ENCODE assay signal across 1 cellular context in the genomic region with DNA sequence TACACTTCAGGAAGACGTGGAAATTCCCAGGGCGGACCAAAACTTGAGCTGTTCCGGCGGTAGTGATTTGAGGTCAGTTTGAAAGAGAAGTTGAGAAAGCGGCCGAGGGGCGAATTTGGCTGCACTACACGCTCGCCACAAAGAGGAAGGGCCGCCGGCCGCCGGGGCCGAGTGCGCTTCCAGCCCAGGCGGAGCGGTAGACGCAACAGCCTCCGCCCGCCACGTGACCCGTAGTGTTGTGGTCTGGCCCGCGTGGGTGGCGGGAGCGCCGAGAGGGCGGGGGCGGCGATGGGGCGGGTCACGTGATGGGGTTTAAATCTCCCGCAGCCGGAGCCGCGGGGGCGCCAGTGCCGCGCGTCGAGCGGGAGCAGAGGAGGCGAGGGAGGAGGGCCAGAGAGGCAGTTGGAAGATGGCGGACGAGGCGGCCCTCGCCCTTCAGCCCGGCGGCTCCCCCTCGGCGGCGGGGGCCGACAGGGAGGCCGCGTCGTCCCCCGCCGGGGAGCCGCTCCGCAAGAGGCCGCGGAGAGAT.
TF ChIP-seq lines count a peak whose summit lies in the region.

A gene (plus strand): TSS at position 344 of the 529 bp plus-strand sequence. CDS start 66 bp downstream, at position 410.

TF ChIP-seq in K562, 482 proteins besides CTCF, POLR2A, EP300 and RAD21 (continued from another document and continues in another):
- TF ChIP-seq, protein P1, sequence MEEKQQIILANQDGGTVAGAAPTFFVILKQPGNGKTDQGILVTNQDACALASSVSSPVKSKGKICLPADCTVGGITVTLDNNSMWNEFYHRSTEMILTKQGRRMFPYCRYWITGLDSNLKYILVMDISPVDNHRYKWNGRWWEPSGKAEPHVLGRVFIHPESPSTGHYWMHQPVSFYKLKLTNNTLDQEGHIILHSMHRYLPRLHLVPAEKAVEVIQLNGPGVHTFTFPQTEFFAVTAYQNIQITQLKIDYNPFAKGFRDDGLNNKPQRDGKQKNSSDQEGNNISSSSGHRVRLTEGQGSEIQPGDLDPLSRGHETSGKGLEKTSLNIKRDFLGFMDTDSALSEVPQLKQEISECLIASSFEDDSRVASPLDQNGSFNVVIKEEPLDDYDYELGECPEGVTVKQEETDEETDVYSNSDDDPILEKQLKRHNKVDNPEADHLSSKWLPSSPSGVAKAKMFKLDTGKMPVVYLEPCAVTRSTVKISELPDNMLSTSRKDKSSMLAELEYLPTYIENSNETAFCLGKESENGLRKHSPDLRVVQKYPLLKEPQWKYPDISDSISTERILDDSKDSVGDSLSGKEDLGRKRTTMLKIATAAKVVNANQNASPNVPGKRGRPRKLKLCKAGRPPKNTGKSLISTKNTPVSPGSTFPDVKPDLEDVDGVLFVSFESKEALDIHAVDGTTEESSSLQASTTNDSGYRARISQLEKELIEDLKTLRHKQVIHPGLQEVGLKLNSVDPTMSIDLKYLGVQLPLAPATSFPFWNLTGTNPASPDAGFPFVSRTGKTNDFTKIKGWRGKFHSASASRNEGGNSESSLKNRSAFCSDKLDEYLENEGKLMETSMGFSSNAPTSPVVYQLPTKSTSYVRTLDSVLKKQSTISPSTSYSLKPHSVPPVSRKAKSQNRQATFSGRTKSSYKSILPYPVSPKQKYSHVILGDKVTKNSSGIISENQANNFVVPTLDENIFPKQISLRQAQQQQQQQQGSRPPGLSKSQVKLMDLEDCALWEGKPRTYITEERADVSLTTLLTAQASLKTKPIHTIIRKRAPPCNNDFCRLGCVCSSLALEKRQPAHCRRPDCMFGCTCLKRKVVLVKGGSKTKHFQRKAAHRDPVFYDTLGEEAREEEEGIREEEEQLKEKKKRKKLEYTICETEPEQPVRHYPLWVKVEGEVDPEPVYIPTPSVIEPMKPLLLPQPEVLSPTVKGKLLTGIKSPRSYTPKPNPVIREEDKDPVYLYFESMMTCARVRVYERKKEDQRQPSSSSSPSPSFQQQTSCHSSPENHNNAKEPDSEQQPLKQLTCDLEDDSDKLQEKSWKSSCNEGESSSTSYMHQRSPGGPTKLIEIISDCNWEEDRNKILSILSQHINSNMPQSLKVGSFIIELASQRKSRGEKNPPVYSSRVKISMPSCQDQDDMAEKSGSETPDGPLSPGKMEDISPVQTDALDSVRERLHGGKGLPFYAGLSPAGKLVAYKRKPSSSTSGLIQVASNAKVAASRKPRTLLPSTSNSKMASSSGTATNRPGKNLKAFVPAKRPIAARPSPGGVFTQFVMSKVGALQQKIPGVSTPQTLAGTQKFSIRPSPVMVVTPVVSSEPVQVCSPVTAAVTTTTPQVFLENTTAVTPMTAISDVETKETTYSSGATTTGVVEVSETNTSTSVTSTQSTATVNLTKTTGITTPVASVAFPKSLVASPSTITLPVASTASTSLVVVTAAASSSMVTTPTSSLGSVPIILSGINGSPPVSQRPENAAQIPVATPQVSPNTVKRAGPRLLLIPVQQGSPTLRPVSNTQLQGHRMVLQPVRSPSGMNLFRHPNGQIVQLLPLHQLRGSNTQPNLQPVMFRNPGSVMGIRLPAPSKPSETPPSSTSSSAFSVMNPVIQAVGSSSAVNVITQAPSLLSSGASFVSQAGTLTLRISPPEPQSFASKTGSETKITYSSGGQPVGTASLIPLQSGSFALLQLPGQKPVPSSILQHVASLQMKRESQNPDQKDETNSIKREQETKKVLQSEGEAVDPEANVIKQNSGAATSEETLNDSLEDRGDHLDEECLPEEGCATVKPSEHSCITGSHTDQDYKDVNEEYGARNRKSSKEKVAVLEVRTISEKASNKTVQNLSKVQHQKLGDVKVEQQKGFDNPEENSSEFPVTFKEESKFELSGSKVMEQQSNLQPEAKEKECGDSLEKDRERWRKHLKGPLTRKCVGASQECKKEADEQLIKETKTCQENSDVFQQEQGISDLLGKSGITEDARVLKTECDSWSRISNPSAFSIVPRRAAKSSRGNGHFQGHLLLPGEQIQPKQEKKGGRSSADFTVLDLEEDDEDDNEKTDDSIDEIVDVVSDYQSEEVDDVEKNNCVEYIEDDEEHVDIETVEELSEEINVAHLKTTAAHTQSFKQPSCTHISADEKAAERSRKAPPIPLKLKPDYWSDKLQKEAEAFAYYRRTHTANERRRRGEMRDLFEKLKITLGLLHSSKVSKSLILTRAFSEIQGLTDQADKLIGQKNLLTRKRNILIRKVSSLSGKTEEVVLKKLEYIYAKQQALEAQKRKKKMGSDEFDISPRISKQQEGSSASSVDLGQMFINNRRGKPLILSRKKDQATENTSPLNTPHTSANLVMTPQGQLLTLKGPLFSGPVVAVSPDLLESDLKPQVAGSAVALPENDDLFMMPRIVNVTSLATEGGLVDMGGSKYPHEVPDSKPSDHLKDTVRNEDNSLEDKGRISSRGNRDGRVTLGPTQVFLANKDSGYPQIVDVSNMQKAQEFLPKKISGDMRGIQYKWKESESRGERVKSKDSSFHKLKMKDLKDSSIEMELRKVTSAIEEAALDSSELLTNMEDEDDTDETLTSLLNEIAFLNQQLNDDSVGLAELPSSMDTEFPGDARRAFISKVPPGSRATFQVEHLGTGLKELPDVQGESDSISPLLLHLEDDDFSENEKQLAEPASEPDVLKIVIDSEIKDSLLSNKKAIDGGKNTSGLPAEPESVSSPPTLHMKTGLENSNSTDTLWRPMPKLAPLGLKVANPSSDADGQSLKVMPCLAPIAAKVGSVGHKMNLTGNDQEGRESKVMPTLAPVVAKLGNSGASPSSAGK (IDR thresholded peaks at IDR 0.05) = peak; percentile 93
- TF ChIP-seq POLR3A (IDR thresholded peaks at IDR 0.05; ENCODE audit: borderline replicate concordance, extremely low read depth, insufficient read depth, insufficient read length) (no peak), PURB (CRISPR knock-in tag; IDR thresholded peaks at IDR 0.05; ENCODE audit: low read depth) (no peak), GTF2A2 (tag; IDR thresholded peaks at IDR 0.05) (peak; percentile 63; the same call in 1 of the 2 replicates), YY1 (IDR thresholded peaks at IDR 0.05; ENCODE audit: borderline replicate concordance in 1 of 3, control insufficient read depth in 1 of 3, extremely low read depth in 1 of 3, insufficient read depth in 3 of 3, insufficient read length in 1 of 3, insufficient replicate concordance in 2 of 3, low read depth in 1 of 3, low read length in 2 of 3) (peak; percentile 68 to 94 (median 92)), CREBBP (IDR thresholded peaks at IDR 0.05; ENCODE audit: low read depth, low read length) (no peak), ZNF133 (CRISPR knock-in tag; IDR thresholded peaks at IDR 0.05) (no peak), PYGO2 (tag; IDR thresholded peaks at IDR 0.05) (no peak), TEAD1 (CRISPR knock-in tag; IDR thresholded peaks at IDR 0.05) (peak in 1 of 2 experiments; percentile 9; a peak in 1 of 4 replicates), HCFC1 (IDR thresholded peaks at IDR 0.05; ENCODE audit: low read depth, low read length) (peak; percentile 53), MTA1 (IDR thresholded peaks at IDR 0.05; ENCODE audit: borderline replicate concordance) (peak; percentile 30; the same call in 1 of the 2 replicates), KDM5B (IDR thresholded peaks at IDR 0.05; ENCODE audit: insufficient replicate concordance, low read depth, low read length) (peak; percentile 85), CCNT2 (IDR thresholded peaks at IDR 0.05; ENCODE audit: borderline replicate concordance, extremely low read depth, insufficient read length, low read depth, low read length) (peak; percentile 99), CREM (IDR thresholded peaks at IDR 0.05; ENCODE audit: low read depth) (peak; percentile 83), RUNX1 (IDR thresholded peaks at IDR 0.05; ENCODE audit: low read depth) (no peak), SP1 (CRISPR knock-in tag; IDR thresholded peaks at IDR 0.05) (peak; percentile 63)
- TF ChIP-seq, protein P2, sequence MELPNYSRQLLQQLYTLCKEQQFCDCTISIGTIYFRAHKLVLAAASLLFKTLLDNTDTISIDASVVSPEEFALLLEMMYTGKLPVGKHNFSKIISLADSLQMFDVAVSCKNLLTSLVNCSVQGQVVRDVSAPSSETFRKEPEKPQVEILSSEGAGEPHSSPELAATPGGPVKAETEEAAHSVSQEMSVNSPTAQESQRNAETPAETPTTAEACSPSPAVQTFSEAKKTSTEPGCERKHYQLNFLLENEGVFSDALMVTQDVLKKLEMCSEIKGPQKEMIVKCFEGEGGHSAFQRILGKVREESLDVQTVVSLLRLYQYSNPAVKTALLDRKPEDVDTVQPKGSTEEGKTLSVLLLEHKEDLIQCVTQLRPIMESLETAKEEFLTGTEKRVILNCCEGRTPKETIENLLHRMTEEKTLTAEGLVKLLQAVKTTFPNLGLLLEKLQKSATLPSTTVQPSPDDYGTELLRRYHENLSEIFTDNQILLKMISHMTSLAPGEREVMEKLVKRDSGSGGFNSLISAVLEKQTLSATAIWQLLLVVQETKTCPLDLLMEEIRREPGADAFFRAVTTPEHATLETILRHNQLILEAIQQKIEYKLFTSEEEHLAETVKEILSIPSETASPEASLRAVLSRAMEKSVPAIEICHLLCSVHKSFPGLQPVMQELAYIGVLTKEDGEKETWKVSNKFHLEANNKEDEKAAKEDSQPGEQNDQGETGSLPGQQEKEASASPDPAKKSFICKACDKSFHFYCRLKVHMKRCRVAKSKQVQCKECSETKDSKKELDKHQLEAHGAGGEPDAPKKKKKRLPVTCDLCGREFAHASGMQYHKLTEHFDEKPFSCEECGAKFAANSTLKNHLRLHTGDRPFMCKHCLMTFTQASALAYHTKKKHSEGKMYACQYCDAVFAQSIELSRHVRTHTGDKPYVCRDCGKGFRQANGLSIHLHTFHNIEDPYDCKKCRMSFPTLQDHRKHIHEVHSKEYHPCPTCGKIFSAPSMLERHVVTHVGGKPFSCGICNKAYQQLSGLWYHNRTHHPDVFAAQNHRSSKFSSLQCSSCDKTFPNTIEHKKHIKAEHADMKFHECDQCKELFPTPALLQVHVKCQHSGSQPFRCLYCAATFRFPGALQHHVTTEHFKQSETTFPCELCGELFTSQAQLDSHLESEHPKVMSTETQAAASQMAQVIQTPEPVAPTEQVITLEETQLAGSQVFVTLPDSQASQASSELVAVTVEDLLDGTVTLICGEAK (IDR thresholded peaks at IDR 0.05) = peak; percentile 77; the same call in 1 of the 2 replicates
- TF ChIP-seq, protein P2 (CRISPR knock-in tag; IDR thresholded peaks at IDR 0.05) = no peak
- TF ChIP-seq, protein P3, sequence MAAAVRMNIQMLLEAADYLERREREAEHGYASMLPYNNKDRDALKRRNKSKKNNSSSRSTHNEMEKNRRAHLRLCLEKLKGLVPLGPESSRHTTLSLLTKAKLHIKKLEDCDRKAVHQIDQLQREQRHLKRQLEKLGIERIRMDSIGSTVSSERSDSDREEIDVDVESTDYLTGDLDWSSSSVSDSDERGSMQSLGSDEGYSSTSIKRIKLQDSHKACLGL (CRISPR knock-in tag; IDR thresholded peaks at IDR 0.05; ENCODE audit: borderline replicate concordance, poor library complexity, severe bottlenecking) = peak; percentile 42
- TF ChIP-seq, protein P4, sequence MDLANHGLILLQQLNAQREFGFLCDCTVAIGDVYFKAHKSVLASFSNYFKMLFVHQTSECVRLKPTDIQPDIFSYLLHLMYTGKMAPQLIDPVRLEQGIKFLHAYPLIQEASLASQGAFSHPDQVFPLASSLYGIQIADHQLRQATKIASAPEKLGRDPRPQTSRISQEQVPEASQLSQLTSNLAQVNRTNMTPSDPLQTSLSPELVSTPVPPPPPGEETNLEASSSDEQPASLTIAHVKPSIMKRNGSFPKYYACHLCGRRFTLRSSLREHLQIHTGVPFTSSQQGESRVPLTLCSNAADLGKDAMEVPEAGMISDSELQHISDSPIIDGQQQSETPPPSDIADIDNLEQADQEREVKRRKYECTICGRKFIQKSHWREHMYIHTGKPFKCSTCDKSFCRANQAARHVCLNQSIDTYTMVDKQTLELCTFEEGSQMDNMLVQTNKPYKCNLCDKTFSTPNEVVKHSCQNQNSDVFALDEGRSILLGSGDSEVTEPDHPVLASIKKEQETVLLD (IDR thresholded peaks at IDR 0.05) = no peak
- TF ChIP-seq, protein P5, sequence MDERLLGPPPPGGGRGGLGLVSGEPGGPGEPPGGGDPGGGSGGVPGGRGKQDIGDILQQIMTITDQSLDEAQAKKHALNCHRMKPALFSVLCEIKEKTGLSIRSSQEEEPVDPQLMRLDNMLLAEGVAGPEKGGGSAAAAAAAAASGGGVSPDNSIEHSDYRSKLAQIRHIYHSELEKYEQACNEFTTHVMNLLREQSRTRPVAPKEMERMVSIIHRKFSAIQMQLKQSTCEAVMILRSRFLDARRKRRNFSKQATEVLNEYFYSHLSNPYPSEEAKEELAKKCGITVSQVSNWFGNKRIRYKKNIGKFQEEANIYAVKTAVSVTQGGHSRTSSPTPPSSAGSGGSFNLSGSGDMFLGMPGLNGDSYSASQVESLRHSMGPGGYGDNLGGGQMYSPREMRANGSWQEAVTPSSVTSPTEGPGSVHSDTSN (CRISPR knock-in tag; IDR thresholded peaks at IDR 0.05; ENCODE audit: low read depth) = no peak
- TF ChIP-seq, protein P5 (tag; conservative IDR thresholded peaks at IDR 0.05; ENCODE audit: low read depth) = no peak
